1 cellular context compared by ENCODE assay signal in genomic region chr7:34080513-34080912, GRCh38.
TF ChIP-seq lines count a peak whose summit lies in the region.

No MANE protein-coding gene starts in this region.

TF ChIP-seq in endothelial cell of umbilical vein, 7 proteins besides CTCF, POLR2A, EP300 and RAD21 (continued from another document):
- TF ChIP-seq EZH2 (IDR thresholded peaks at IDR 0.05; ENCODE audit: borderline replicate concordance, low read depth, low read length, severe bottlenecking) = no peak
